In the genomic region with DNA sequence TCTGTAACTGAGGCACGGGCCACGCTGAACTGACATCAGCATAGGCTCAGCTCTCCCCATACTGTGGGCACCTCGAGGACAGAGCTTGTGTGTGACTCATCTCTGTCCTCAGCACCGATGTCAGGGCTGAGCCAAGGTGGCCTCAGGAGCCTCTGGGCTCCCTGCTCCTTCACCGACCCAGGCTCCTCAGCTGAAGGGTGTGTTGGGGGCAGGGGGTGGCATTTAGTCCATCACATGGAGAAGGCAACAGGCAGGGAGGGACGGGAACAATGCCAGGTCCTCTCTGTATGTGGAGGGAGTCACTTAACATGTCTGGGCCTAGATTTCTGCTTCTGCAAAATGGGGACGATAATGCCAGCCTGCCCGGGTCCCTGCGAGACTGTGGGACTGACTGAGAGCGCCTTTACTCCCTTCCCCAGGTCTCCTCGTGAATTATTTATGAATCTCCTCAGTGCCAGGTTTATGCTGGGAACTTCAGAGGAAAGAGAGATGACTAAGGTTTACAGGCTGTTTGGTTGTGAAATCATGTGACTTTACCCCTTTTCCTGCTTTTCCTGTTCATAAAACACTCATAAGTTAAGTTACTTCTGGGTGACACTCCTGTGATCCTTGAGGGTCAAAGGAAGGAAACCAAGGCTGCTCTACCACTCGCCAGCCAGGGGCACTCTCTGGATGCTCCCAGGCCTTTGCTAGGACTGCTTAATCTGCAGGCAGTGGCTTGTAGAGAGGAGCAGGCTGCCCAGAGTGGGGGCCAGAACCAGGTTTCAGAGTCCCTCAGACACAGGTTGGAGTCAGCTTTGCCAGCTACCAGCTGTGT, we compare ENCODE assay signal across 1 cellular context.
TF ChIP-seq lines count a peak whose summit lies in the region.

No MANE protein-coding gene starts in this region.

TF ChIP-seq in K562, 482 proteins besides CTCF, POLR2A, EP300 and RAD21 (continued from another document):
- TF ChIP-seq, protein P1, sequence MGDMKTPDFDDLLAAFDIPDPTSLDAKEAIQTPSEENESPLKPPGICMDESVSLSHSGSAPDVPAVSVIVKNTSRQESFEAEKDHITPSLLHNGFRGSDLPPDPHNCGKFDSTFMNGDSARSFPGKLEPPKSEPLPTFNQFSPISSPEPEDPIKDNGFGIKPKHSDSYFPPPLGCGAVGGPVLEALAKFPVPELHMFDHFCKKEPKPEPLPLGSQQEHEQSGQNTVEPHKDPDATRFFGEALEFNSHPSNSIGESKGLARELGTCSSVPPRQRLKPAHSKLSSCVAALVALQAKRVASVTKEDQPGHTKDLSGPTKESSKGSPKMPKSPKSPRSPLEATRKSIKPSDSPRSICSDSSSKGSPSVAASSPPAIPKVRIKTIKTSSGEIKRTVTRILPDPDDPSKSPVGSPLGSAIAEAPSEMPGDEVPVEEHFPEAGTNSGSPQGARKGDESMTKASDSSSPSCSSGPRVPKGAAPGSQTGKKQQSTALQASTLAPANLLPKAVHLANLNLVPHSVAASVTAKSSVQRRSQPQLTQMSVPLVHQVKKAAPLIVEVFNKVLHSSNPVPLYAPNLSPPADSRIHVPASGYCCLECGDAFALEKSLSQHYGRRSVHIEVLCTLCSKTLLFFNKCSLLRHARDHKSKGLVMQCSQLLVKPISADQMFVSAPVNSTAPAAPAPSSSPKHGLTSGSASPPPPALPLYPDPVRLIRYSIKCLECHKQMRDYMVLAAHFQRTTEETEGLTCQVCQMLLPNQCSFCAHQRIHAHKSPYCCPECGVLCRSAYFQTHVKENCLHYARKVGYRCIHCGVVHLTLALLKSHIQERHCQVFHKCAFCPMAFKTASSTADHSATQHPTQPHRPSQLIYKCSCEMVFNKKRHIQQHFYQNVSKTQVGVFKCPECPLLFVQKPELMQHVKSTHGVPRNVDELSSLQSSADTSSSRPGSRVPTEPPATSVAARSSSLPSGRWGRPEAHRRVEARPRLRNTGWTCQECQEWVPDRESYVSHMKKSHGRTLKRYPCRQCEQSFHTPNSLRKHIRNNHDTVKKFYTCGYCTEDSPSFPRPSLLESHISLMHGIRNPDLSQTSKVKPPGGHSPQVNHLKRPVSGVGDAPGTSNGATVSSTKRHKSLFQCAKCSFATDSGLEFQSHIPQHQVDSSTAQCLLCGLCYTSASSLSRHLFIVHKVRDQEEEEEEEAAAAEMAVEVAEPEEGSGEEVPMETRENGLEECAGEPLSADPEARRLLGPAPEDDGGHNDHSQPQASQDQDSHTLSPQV (IDR thresholded peaks at IDR 0.05): peak; percentile 56; the same call in 1 of the 2 replicates
- TF ChIP-seq, protein P2, sequence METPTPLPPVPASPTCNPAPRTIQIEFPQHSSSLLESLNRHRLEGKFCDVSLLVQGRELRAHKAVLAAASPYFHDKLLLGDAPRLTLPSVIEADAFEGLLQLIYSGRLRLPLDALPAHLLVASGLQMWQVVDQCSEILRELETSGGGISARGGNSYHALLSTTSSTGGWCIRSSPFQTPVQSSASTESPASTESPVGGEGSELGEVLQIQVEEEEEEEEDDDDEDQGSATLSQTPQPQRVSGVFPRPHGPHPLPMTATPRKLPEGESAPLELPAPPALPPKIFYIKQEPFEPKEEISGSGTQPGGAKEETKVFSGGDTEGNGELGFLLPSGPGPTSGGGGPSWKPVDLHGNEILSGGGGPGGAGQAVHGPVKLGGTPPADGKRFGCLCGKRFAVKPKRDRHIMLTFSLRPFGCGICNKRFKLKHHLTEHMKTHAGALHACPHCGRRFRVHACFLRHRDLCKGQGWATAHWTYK (CRISPR knock-in tag; IDR thresholded peaks at IDR 0.05): peak; percentile 65; the same call in 1 of the 2 replicates
- TF ChIP-seq CEBPG (CRISPR knock-in tag; IDR thresholded peaks at IDR 0.05) (no peak), CEBPG (tag; conservative IDR thresholded peaks at IDR 0.05 in 1 of 2, IDR thresholded peaks at IDR 0.05 in 1 of 2) (peak; percentile 27 to 35; a peak in 1 of 4 replicates), ZNF79 (CRISPR knock-in tag; IDR thresholded peaks at IDR 0.05; ENCODE audit: low read depth) (no peak), BMI1 (IDR thresholded peaks at IDR 0.05; ENCODE audit: low read length) (no peak), HOXB6 (CRISPR knock-in tag; IDR thresholded peaks at IDR 0.05; ENCODE audit: borderline replicate concordance) (no peak), ARHGAP35 (IDR thresholded peaks at IDR 0.05; ENCODE audit: partially characterized antibody) (no peak), SMAD3 (CRISPR knock-in tag; conservative IDR thresholded peaks at IDR 0.05) (no peak), SREBF2 (CRISPR knock-in tag; IDR thresholded peaks at IDR 0.05) (no peak), KDM4B (IDR thresholded peaks at IDR 0.05; ENCODE audit: borderline replicate concordance in 2 of 2, low read depth in 1 of 2) (no peak), PRMT5 (CRISPR knock-in tag; IDR thresholded peaks at IDR 0.05) (no peak), CREM (IDR thresholded peaks at IDR 0.05; ENCODE audit: low read depth) (no peak), ZNF583 (CRISPR knock-in tag; IDR thresholded peaks at IDR 0.05) (0 out of 2 replicates have a peak, but pooled peaks have one; percentile 59), FOSL1 (tag; conservative IDR thresholded peaks at IDR 0.05) (peak; percentile 53), CBFB (CRISPR knock-in tag; IDR thresholded peaks at IDR 0.05) (no peak), CREB1 (IDR thresholded peaks at IDR 0.05) (no peak), CREB1 (CRISPR knock-in tag; IDR thresholded peaks at IDR 0.05) (no peak), CTBP1 (IDR thresholded peaks at IDR 0.05; ENCODE audit: borderline replicate concordance) (no peak), HDGF (IDR thresholded peaks at IDR 0.05) (no peak), ZNF217 (CRISPR knock-in tag; IDR thresholded peaks at IDR 0.05) (no peak), CHCHD3 (CRISPR knock-in tag; IDR thresholded peaks at IDR 0.05) (no peak), TOE1 (IDR thresholded peaks at IDR 0.05; ENCODE audit: borderline replicate concordance) (peak; percentile 33; the same call in 1 of the 2 replicates), TOE1 (CRISPR knock-in tag; IDR thresholded peaks at IDR 0.05; ENCODE audit: borderline replicate concordance, low read depth) (no peak), ZFX (CRISPR knock-in tag; IDR thresholded peaks at IDR 0.05) (no peak), MYNN (IDR thresholded peaks at IDR 0.05) (no peak), MYNN (CRISPR knock-in tag; IDR thresholded peaks at IDR 0.05) (no peak), TAF7 (tag; IDR thresholded peaks at IDR 0.05) (no peak), ZNF41 (CRISPR knock-in tag; conservative IDR thresholded peaks at IDR 0.05) (0 out of 2 replicates have a peak, but pooled peaks have one; percentile 43), NR2F6 (CRISPR knock-in tag; IDR thresholded peaks at IDR 0.05) (no peak), NFE2L1 (tag; IDR thresholded peaks at IDR 0.05; ENCODE audit: borderline replicate concordance, low read depth) (no peak), ZNF24 (IDR thresholded peaks at IDR 0.05) (no peak), NRF1 (conservative IDR thresholded peaks at IDR 0.05 in 1 of 2, IDR thresholded peaks at IDR 0.05 in 1 of 2) (no peak), SP1 (CRISPR knock-in tag; IDR thresholded peaks at IDR 0.05) (no peak), E2F3 (CRISPR knock-in tag; IDR thresholded peaks at IDR 0.05) (0 out of 2 replicates have a peak, but pooled peaks have one; percentile 54)
- TF ChIP-seq, protein P3, sequence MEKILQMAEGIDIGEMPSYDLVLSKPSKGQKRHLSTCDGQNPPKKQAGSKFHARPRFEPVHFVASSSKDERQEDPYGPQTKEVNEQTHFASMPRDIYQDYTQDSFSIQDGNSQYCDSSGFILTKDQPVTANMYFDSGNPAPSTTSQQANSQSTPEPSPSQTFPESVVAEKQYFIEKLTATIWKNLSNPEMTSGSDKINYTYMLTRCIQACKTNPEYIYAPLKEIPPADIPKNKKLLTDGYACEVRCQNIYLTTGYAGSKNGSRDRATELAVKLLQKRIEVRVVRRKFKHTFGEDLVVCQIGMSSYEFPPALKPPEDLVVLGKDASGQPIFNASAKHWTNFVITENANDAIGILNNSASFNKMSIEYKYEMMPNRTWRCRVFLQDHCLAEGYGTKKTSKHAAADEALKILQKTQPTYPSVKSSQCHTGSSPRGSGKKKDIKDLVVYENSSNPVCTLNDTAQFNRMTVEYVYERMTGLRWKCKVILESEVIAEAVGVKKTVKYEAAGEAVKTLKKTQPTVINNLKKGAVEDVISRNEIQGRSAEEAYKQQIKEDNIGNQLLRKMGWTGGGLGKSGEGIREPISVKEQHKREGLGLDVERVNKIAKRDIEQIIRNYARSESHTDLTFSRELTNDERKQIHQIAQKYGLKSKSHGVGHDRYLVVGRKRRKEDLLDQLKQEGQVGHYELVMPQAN (IDR thresholded peaks at IDR 0.05; ENCODE audit: borderline replicate concordance): no peak
- TF ChIP-seq, protein P4, sequence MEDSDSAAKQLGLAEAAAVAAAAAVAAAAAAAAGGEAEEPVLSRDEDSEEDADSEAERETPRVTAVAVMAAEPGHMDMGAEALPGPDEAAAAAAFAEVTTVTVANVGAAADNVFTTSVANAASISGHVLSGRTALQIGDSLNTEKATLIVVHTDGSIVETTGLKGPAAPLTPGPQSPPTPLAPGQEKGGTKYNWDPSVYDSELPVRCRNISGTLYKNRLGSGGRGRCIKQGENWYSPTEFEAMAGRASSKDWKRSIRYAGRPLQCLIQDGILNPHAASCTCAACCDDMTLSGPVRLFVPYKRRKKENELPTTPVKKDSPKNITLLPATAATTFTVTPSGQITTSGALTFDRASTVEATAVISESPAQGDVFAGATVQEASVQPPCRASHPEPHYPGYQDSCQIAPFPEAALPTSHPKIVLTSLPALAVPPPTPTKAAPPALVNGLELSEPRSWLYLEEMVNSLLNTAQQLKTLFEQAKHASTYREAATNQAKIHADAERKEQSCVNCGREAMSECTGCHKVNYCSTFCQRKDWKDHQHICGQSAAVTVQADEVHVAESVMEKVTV (CRISPR knock-in tag; IDR thresholded peaks at IDR 0.05): no peak
- TF ChIP-seq, protein P5, sequence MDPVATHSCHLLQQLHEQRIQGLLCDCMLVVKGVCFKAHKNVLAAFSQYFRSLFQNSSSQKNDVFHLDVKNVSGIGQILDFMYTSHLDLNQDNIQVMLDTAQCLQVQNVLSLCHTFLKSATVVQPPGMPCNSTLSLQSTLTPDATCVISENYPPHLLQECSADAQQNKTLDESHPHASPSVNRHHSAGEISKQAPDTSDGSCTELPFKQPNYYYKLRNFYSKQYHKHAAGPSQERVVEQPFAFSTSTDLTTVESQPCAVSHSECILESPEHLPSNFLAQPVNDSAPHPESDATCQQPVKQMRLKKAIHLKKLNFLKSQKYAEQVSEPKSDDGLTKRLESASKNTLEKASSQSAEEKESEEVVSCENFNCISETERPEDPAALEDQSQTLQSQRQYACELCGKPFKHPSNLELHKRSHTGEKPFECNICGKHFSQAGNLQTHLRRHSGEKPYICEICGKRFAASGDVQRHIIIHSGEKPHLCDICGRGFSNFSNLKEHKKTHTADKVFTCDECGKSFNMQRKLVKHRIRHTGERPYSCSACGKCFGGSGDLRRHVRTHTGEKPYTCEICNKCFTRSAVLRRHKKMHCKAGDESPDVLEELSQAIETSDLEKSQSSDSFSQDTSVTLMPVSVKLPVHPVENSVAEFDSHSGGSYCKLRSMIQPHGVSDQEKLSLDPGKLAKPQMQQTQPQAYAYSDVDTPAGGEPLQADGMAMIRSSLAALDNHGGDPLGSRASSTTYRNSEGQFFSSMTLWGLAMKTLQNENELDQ (CRISPR knock-in tag; IDR thresholded peaks at IDR 0.05; ENCODE audit: borderline replicate concordance): no peak
- TF ChIP-seq, protein P6, sequence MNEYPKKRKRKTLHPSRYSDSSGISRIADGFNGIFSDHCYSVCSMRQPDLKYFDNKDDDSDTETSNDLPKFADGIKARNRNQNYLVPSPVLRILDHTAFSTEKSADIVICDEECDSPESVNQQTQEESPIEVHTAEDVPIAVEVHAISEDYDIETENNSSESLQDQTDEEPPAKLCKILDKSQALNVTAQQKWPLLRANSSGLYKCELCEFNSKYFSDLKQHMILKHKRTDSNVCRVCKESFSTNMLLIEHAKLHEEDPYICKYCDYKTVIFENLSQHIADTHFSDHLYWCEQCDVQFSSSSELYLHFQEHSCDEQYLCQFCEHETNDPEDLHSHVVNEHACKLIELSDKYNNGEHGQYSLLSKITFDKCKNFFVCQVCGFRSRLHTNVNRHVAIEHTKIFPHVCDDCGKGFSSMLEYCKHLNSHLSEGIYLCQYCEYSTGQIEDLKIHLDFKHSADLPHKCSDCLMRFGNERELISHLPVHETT (CRISPR knock-in tag; conservative IDR thresholded peaks at IDR 0.05 in 1 of 2, IDR thresholded peaks at IDR 0.05 in 1 of 2): 0 out of 4 replicates have a peak, but pooled peaks of 1 of the 2 experiments have one; percentile 13
- TF ChIP-seq, protein P7, sequence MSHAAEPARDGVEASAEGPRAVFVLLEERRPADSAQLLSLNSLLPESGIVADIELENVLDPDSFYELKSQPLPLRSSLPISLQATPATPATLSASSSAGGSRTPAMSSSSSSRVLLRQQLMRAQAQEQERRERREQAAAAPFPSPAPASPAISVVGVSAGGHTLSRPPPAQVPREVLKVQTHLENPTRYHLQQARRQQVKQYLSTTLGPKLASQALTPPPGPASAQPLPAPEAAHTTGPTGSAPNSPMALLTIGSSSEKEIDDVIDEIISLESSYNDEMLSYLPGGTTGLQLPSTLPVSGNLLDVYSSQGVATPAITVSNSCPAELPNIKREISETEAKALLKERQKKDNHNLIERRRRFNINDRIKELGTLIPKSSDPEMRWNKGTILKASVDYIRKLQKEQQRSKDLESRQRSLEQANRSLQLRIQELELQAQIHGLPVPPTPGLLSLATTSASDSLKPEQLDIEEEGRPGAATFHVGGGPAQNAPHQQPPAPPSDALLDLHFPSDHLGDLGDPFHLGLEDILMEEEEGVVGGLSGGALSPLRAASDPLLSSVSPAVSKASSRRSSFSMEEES (CRISPR knock-in tag; IDR thresholded peaks at IDR 0.05): peak; percentile 84
- TF ChIP-seq, protein P8, sequence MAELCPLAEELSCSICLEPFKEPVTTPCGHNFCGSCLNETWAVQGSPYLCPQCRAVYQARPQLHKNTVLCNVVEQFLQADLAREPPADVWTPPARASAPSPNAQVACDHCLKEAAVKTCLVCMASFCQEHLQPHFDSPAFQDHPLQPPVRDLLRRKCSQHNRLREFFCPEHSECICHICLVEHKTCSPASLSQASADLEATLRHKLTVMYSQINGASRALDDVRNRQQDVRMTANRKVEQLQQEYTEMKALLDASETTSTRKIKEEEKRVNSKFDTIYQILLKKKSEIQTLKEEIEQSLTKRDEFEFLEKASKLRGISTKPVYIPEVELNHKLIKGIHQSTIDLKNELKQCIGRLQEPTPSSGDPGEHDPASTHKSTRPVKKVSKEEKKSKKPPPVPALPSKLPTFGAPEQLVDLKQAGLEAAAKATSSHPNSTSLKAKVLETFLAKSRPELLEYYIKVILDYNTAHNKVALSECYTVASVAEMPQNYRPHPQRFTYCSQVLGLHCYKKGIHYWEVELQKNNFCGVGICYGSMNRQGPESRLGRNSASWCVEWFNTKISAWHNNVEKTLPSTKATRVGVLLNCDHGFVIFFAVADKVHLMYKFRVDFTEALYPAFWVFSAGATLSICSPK (IDR thresholded peaks at IDR 0.05; ENCODE audit: borderline replicate concordance): no peak
TF ChIP-seq in K562: peak in this region for 21.
